ENCODE assay signal across 19 cellular contexts in the genomic region with DNA sequence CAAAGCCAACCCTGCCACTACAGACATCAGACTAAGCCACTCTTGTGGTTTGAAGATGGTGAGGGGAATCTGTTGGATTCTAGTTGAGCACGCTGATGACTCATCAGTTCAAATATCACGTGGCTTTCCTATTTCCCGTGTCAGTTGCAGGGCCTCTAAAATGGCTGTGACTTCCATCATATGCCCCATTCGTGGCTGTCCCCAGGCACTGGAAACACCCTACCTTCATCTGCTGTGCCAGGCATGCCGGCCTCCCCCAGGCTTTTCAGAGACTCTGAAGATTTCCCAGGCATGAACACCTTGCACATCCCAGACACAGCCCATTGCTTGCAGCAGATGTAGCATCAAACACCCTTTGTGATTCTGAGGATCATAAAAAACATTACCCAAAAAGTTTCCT.
A peak's percentile ranks its signal among the peaks of the same experiment; 100 is the strongest.
DNase-seq lines count a peak whose midpoint lies in the region; TF ChIP-seq lines count a peak whose summit lies in the region.
"Had no signal": no experiment of that assay in that cellular context is flagged by ENCODE, and none has a peak within 500 bp of the region (broad histone marks: within the 10 kb centered on the region; RNA-seq: fewer than 3 reads in every experiment).

No MANE protein-coding gene starts in this region.

- no peak overlapping the region for H2AK5ac ChIP-seq in trophoblast cell (ENCODE audit: low read length)

- DNase-seq in T-helper 1 cell (no peak), MV-4-11 (lab: John Stamatoyannopoulos, UW) (peak; percentile 78), esophagus muscularis mucosa (ENCODE audit: extremely low spot score) (peak; percentile 31), NCI-H2171 (lab: John Stamatoyannopoulos, UW) (no peak), trophoblast cell (no peak), SIG-M5 treated with dmso at 0.1 percent for 504 hours (lab: John Stamatoyannopoulos, UW; ENCODE audit: unreplicated experiment) (no peak)
- DNase-seq: 8988T; activated CD8-positive, alpha-beta memory T cell treated with anti-CD3 and anti-CD28 coated beads, Interleukin-2, amount 10 ng/mL, durations not matched to agents 7 days and 5 days; activated effector memory CD4-positive, alpha-beta T cell treated with anti-CD3 and anti-CD28 coated beads, Interleukin-2, amount 50 U/mL, for 16 hours; GOT3; kidney glomerular epithelial cell; NCI-H1436; NCI-H2107; NCI-H510A treated with DMSO at 0.1 percent for 48 hours; stimulated activated CD4-positive, alpha-beta T cell treated with anti-CD3 and anti-CD28 coated beads, Interleukin-2, amount 100 ng/mL, for 24 hours had no signal

- no peak overlapping the region for H2BK5ac ChIP-seq in trophoblast cell (ENCODE audit: low read depth, low read length, poor library complexity)

- no peak for TF ChIP-seq CTCF in esophagus muscularis mucosa (IDR thresholded peaks at IDR 0.05)

- peaks cover 5 to 12% (median 9%) of the 10 kb centered on the region in 10 experiments; a peak in 12 of 20 replicates for H3K4me1 ChIP-seq in BLaER1 treated with 17β-estradiol and CSF1 and Interleukin-3, amounts not matched to agents 10 nM and 100 nM
- no peaks in the 10 kb centered on the region for H3K4me1 ChIP-seq in esophagus muscularis mucosa
- H3K4me1 ChIP-seq in trophoblast cell (ENCODE audit: control insufficient read depth in 1 of 2, insufficient read depth in 2 of 2, low read length in 2 of 2): no peaks in the 10 kb centered on the region
- H3K4me1 ChIP-seq: prostate gland had no signal

- H4K12ac ChIP-seq in trophoblast cell (ENCODE audit: low read depth, low read length): no peak overlapping the region

- no peak overlapping the region for H3K4ac ChIP-seq in trophoblast cell (ENCODE audit: low read depth, low read length)

- peak overlapping the region; percentile 9 to 52 (median 32); a peak in 16 of 22 replicates for H3K4me2 ChIP-seq in BLaER1 treated with 17β-estradiol and CSF1 and Interleukin-3, amounts not matched to agents 10 nM and 100 nM
- no peak overlapping the region for H3K4me2 ChIP-seq in trophoblast cell (ENCODE audit: low read length)

- TF ChIP-seq EP300 in esophagus muscularis mucosa (IDR thresholded peaks at IDR 0.05): no peak

- WGBS in esophagus muscularis mucosa: 60% methylated on average over 5 of the region's 5 CpGs
- WGBS in trophoblast cell (ENCODE audit: extremely low coverage, insufficient coverage, insufficient read length): no CpG with 5 or more reads among the region's 5 CpGs

- no peak overlapping the region for H3K23ac ChIP-seq in trophoblast cell (ENCODE audit: low read length)

- H3K4me3 Mint-ChIP-seq in T-helper 1 cell treated with Interleukin-12 subunit alpha and Interleukin-12 subunit beta and Interleukin-4 antibody, amounts not matched to agents 30 μg/mL and 1 μg/mL, for 36 hours: no peak overlapping the region
- H3K4me3 Mint-ChIP-seq: activated CD8-positive, alpha-beta memory T cell treated with anti-CD3 and anti-CD28 coated beads, Interleukin-2, amount 10 ng/mL, durations not matched to agents 7 days and 5 days; stimulated activated effector memory CD8-positive, alpha-beta T cell treated with anti-CD3 and anti-CD28 coated beads, Interleukin-12 subunit alpha, Interleukin-12 subunit beta, amount 100 ng/mL, for 72 hours had no signal

- no peak for TF ChIP-seq POLR2A in esophagus muscularis mucosa (IDR thresholded peaks at IDR 0.05; ENCODE audit: low read depth)

- peaks cover 2% of the 10 kb centered on the region for H3K36me3 Mint-ChIP-seq in T-helper 1 cell treated with Interleukin-12 subunit alpha and Interleukin-12 subunit beta and Interleukin-4 antibody, amounts not matched to agents 30 μg/mL and 1 μg/mL, for 36 hours (ENCODE audit: low read depth)
- H3K36me3 Mint-ChIP-seq: activated CD8-positive, alpha-beta memory T cell treated with anti-CD3 and anti-CD28 coated beads, Interleukin-2, amount 10 ng/mL, durations not matched to agents 7 days and 5 days; stimulated activated effector memory CD8-positive, alpha-beta T cell treated with anti-CD3 and anti-CD28 coated beads, Interleukin-12 subunit alpha, Interleukin-12 subunit beta, amount 100 ng/mL, for 72 hours had no signal

- H4K8ac ChIP-seq in trophoblast cell (ENCODE audit: low read depth, low read length): no peak overlapping the region

- no peaks in the 10 kb centered on the region for H3K27me3 ChIP-seq in BLaER1 treated with 17β-estradiol and CSF1 and Interleukin-3, amounts not matched to agents 10 nM and 100 nM
- H3K27me3 ChIP-seq in esophagus muscularis mucosa (no peaks in the 10 kb centered on the region), trophoblast cell (ENCODE audit: insufficient read depth, low read length) (no peaks in the 10 kb centered on the region)

- intact Hi-C loops in esophagus muscularis mucosa (cut with DNase I): no loop called here

- no peaks in the 10 kb centered on the region for H3K79me1 ChIP-seq in trophoblast cell (ENCODE audit: low read length)

- peaks cover 17% of the 10 kb centered on the region for H3K9me3 Mint-ChIP-seq in T-helper 1 cell treated with Interleukin-12 subunit alpha and Interleukin-12 subunit beta and Interleukin-4 antibody, amounts not matched to agents 30 μg/mL and 1 μg/mL, for 36 hours

- H3K27ac Mint-ChIP-seq in T-helper 1 cell treated with Interleukin-12 subunit alpha and Interleukin-12 subunit beta and Interleukin-4 antibody, amounts not matched to agents 30 μg/mL and 1 μg/mL, for 36 hours: peak overlapping the region; percentile 39
- H3K27ac Mint-ChIP-seq: activated CD8-positive, alpha-beta memory T cell treated with anti-CD3 and anti-CD28 coated beads, Interleukin-2, amount 10 ng/mL, durations not matched to agents 7 days and 5 days; stimulated activated effector memory CD8-positive, alpha-beta T cell treated with anti-CD3 and anti-CD28 coated beads, Interleukin-12 subunit alpha, Interleukin-12 subunit beta, amount 100 ng/mL, for 72 hours had no signal

- no peaks in the 10 kb centered on the region for H3K27me3 Mint-ChIP-seq in T-helper 1 cell treated with Interleukin-12 subunit alpha and Interleukin-12 subunit beta and Interleukin-4 antibody, amounts not matched to agents 30 μg/mL and 1 μg/mL, for 36 hours (ENCODE audit: low read depth)
- H3K27me3 Mint-ChIP-seq: activated CD8-positive, alpha-beta memory T cell treated with anti-CD3 and anti-CD28 coated beads, Interleukin-2, amount 10 ng/mL, durations not matched to agents 7 days and 5 days had no signal

- H2BK120ac ChIP-seq in trophoblast cell (ENCODE audit: insufficient read depth, low read length, poor library complexity): no peak overlapping the region

- H3K36me3 ChIP-seq in BLaER1 treated with 17β-estradiol and CSF1 and Interleukin-3, amounts not matched to agents 10 nM and 100 nM: no peaks in the 10 kb centered on the region
- H3K36me3 ChIP-seq in esophagus muscularis mucosa: no peaks in the 10 kb centered on the region
- peaks cover 0 to 2% of the 10 kb centered on the region in 2 experiments for H3K36me3 ChIP-seq in trophoblast cell (ENCODE audit: control insufficient read depth in 1 of 2, insufficient read depth in 2 of 2, low read length in 2 of 2)
- H3K36me3 ChIP-seq: prostate gland had no signal

- no peak overlapping the region for H2BK12ac ChIP-seq in trophoblast cell (ENCODE audit: low read length)

- H3K9ac ChIP-seq in BLaER1 treated with 17β-estradiol and CSF1 and Interleukin-3, amounts not matched to agents 10 nM and 100 nM: no peak overlapping the region
- no peak overlapping the region for H3K9ac ChIP-seq in trophoblast cell (ENCODE audit: low read length)

- no peak overlapping the region for H2AFZ ChIP-seq in trophoblast cell (ENCODE audit: insufficient read depth, low read length, poor library complexity)

- H3K18ac ChIP-seq in trophoblast cell (ENCODE audit: low read length): no peak overlapping the region

- H3K79me2 ChIP-seq in trophoblast cell (ENCODE audit: control insufficient read depth, insufficient read depth, low read length, poor library complexity): no peaks in the 10 kb centered on the region

- peaks cover 19% of the 10 kb centered on the region for H3K4me1 Mint-ChIP-seq in T-helper 1 cell treated with Interleukin-12 subunit alpha and Interleukin-12 subunit beta and Interleukin-4 antibody, amounts not matched to agents 30 μg/mL and 1 μg/mL, for 36 hours (ENCODE audit: low read depth)
- H3K4me1 Mint-ChIP-seq: activated CD8-positive, alpha-beta memory T cell treated with anti-CD3 and anti-CD28 coated beads, Interleukin-2, amount 10 ng/mL, durations not matched to agents 7 days and 5 days had no signal

- peaks cover 0 to 10% (median 0%) of the 10 kb centered on the region in 11 experiments; a peak in 1 of 22 replicates for H3K9me3 ChIP-seq in BLaER1 treated with 17β-estradiol and CSF1 and Interleukin-3, amounts not matched to agents 10 nM and 100 nM (replicated peaks in 1 of 11)
- H3K9me3 ChIP-seq in esophagus muscularis mucosa (no peaks in the 10 kb centered on the region), trophoblast cell (ENCODE audit: insufficient read depth, low read depth, low read length) (peaks cover 5% of the 10 kb centered on the region)
- H3K9me3 ChIP-seq: prostate gland had no signal

- H3K4me3 ChIP-seq in BLaER1 treated with 17β-estradiol and CSF1 and Interleukin-3, amounts not matched to agents 10 nM and 100 nM: no peak overlapping the region
- H3K4me3 ChIP-seq in esophagus muscularis mucosa (no peak overlapping the region), trophoblast cell (ENCODE audit: low read depth, low read length) (no peak overlapping the region)
- H3K4me3 ChIP-seq: prostate gland had no signal

- no peak overlapping the region for H3K27ac ChIP-seq in BLaER1 treated with 17β-estradiol and CSF1 and Interleukin-3, amounts not matched to agents 10 nM and 100 nM
- H3K27ac ChIP-seq in esophagus muscularis mucosa (replicated peaks in 1 of 4) (no peak overlapping the region), trophoblast cell (ENCODE audit: low read depth, low read length) (no peak overlapping the region)
- H3K27ac ChIP-seq: prostate gland had no signal

- H4K91ac ChIP-seq in trophoblast cell (ENCODE audit: low read depth, low read length): no peak overlapping the region

- H3K14ac ChIP-seq in trophoblast cell (ENCODE audit: low read length): no peak overlapping the region

- no peaks in the 10 kb centered on the region for H4K20me1 ChIP-seq in BLaER1 treated with 17β-estradiol and CSF1 and Interleukin-3, amounts not matched to agents 10 nM and 100 nM

Comparison
In these comparisons a context has a peak if more than half of its experiments do, and no peak if none do; other contexts are left out.
1. DNase-seq: peak in MV-4-11 (single experiment) and esophagus muscularis mucosa (single experiment); none in T-helper 1 cell (0 of 5), NCI-H2171 (single experiment), trophoblast cell (0 of 2) and SIG-M5 treated with dmso at 0.1 percent for 504 hours (single experiment).